ENCODE assay signal across 8 cellular contexts in genomic region chrX:129726307-129727111, GRCh38. TPM values are rescaled to one million over a fixed set of nuclear protein-coding genes. Genes with fewer than 3 reads are reported as not detected.
A peak's percentile ranks its signal among the peaks of the same experiment; 100 is the strongest.
DNase-seq lines count a peak whose midpoint lies in the region; ATAC-seq and TF ChIP-seq lines count a peak whose summit lies in the region.

No MANE protein-coding gene starts in this region.

- H3K18ac ChIP-seq in mesendoderm (ENCODE audit: low read length): no peak overlapping the region

- no peak for ATAC-seq in HG03520 (IDR thresholded peaks at IDR 0.05; ENCODE audit: unreplicated experiment)

- H3K79me1 ChIP-seq in mesendoderm (ENCODE audit: low read length): no peaks in the 10 kb centered on the region

- no peak overlapping the region for H3K4me2 ChIP-seq in mesendoderm (ENCODE audit: low read length)

- no peak overlapping the region for H3K4me3 ChIP-seq in mesendoderm (ENCODE audit: low read length)
- no peak overlapping the region for H3K4me3 ChIP-seq in tibial nerve

- TF ChIP-seq POLR2A in tibial nerve (IDR thresholded peaks at IDR 0.05): no peak

- no CpG with 5 or more reads among the region's 4 CpGs for WGBS in mesendoderm (ENCODE audit: extremely low coverage, insufficient coverage, low lambda C conversion rate)
- WGBS in tibial nerve, 2 donors: 46 to 50% methylated on average over 4 of the region's 4 CpGs

- H3K36me3 ChIP-seq in mesendoderm (ENCODE audit: control insufficient read depth, insufficient read depth, low read length): no peaks in the 10 kb centered on the region
- no peaks in the 10 kb centered on the region for H3K36me3 ChIP-seq in tibial nerve

- peaks cover 42% of the 10 kb centered on the region for H3K4me1 Mint-ChIP-seq in endothelial cell (ENCODE audit: unreplicated experiment)

- no peak overlapping the region for H3K23ac ChIP-seq in mesendoderm (ENCODE audit: low read length)

- H3K27me3 Mint-ChIP-seq in endothelial cell (ENCODE audit: unreplicated experiment): peaks cover 6% of the 10 kb centered on the region

- no peak overlapping the region for H4K8ac ChIP-seq in mesendoderm (ENCODE audit: low read depth, low read length)

- H3K27me3 ChIP-seq in mesendoderm (ENCODE audit: insufficient read depth, low read length, poor library complexity): no peaks in the 10 kb centered on the region
- H3K27me3 ChIP-seq in tibial nerve: peaks cover 0 to 18% of the 10 kb centered on the region in 2 donors

- TF ChIP-seq EP300 in tibial nerve (IDR thresholded peaks at IDR 0.05): no peak

- no peak overlapping the region for H3K27ac ChIP-seq in mesendoderm (ENCODE audit: low read depth, low read length)
- no peak overlapping the region for H3K27ac ChIP-seq in tibial nerve

- H3K4me1 ChIP-seq in mesendoderm (ENCODE audit: control insufficient read depth, low read depth, low read length) (no peaks in the 10 kb centered on the region), tibial nerve (no peaks in the 10 kb centered on the region)

- H2BK120ac ChIP-seq in mesendoderm (ENCODE audit: low read depth, low read length): no peak overlapping the region

- H2BK15ac ChIP-seq in mesendoderm (replicated peaks; ENCODE audit: low read depth): no peak overlapping the region

- no peak overlapping the region for H3K56ac ChIP-seq in mesendoderm (ENCODE audit: low read length)

- no peak overlapping the region for H4K5ac ChIP-seq in mesendoderm (ENCODE audit: low read length)

- H3K4me3 Mint-ChIP-seq in endothelial cell (ENCODE audit: unreplicated experiment): no peak overlapping the region

- peak overlapping the region; percentile 30 for H3K27ac Mint-ChIP-seq in endothelial cell (ENCODE audit: unreplicated experiment)

- no peaks in the 10 kb centered on the region for H3K9me3 ChIP-seq in tibial nerve

- TF ChIP-seq CTCF in endothelial cell (IDR thresholded peaks at IDR 0.05; ENCODE audit: unreplicated experiment) (peak; percentile 63), tibial nerve (IDR thresholded peaks at IDR 0.05) (peak; percentile 25 to 79 (median 52))

- DNase-seq in GM03348 (ENCODE audit: low spot score) (peak; percentile 61), LoVo (ENCODE audit: low spot score) (peak; percentile 31), UCSD-AML1 (lab: John Stamatoyannopoulos, UW; ENCODE audit: unreplicated experiment) (peak; percentile 44), endothelial cell (ENCODE audit: low spot score) (peak; percentile 69), mesendoderm (peak; percentile 76), tibial nerve (ENCODE audit: low spot score in 2 of 2) (peak; percentile 33 to 69)
- no peak for DNase-seq in central memory CD4-positive, alpha-beta T cell

- H3K4ac ChIP-seq in mesendoderm (ENCODE audit: low read depth, low read length): no peak overlapping the region

- H2BK5ac ChIP-seq in mesendoderm (ENCODE audit: low read length): no peak overlapping the region

- no peak overlapping the region for H2AK5ac ChIP-seq in mesendoderm (ENCODE audit: low read length)

- H3K36me3 Mint-ChIP-seq in endothelial cell (ENCODE audit: low read depth, unreplicated experiment): peaks cover 4% of the 10 kb centered on the region

- H3K9ac ChIP-seq in mesendoderm (ENCODE audit: low read length): no peak overlapping the region

- H3K9me3 Mint-ChIP-seq in endothelial cell (ENCODE audit: unreplicated experiment): no peaks in the 10 kb centered on the region

- no peaks in the 10 kb centered on the region for H3K79me2 ChIP-seq in mesendoderm (ENCODE audit: control insufficient read depth, insufficient read depth, low read length)

RNA-seq across cellular contexts. Expression of gene XPNPEP2, which starts 12.3 kb away (rescaled TPM):
- total RNA-seq in endothelial cell (ENCODE audit: unreplicated experiment) (1.7 TPM), tibial nerve (10 to 100 TPM in 1 of 4 donors, 1 to 10 TPM in 2, under 1 TPM in 1; 0.87 to 10.0 (median 5.2) TPM)
- polyA plus RNA-seq in mesendoderm (2013, experiment 1 of 2): 0.22 TPM
- 0.10 TPM for polyA plus RNA-seq in mesendoderm (2013, experiment 2 of 2)

RNA-seq across cellular contexts. Expression of gene SASH3, which starts 53.2 kb away (rescaled TPM):
- not detected for total RNA-seq in endothelial cell (ENCODE audit: unreplicated experiment)
- not detected for polyA plus RNA-seq in mesendoderm (2013, experiment 1 of 2)
- polyA plus RNA-seq in mesendoderm (2013, experiment 2 of 2): not detected
- 10 to 100 TPM; 10.4 to 20.4 (median 15.0) TPM for total RNA-seq in tibial nerve

Comparison
In these comparisons a context has a peak if more than half of its experiments do, and no peak if none do; other contexts are left out.
1. RNA of gene SASH3, which starts 53.2 kb away (total RNA-seq): 10.4 to 20.4 TPM in tibial nerve; not detected in endothelial cell (single experiment); every median in the first group is over 10 times any median in the second.